ENCODE assay signal across 18 cellular contexts in the genomic region with DNA sequence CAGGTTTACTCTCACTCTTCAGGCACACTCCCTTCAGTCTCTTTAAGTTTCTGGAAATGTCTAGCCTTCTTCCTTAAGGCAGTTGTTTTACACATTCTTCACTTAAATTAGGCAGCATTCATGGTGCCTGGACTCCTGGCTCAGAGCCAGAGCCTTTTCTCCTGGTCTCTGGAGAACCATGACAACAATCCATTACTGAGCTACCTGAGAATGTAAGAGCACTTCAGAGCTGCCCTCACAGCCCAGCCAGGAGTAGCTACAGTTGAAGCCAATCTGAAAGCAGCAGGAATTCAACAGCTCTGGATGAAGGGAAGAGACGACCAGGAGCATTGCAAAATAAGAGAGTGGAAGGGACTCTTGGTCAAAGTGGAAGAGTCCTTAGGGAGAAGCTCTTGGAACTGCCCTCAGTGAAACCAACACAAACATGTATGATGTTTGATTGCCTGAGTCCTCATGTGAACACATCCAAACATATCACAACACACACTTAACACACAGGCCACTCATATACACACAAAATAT.
DNase-seq lines count a peak whose midpoint lies in the region; ATAC-seq and TF ChIP-seq lines count a peak whose summit lies in the region.
"Had no signal": no experiment of that assay in that cellular context is flagged by ENCODE, and none has a peak within 500 bp of the region (broad histone marks: within the 10 kb centered on the region; RNA-seq: fewer than 3 reads in every experiment).

No MANE protein-coding gene starts in this region.

- H3K4me1 ChIP-seq in esophagus squamous epithelium (no peaks in the 10 kb centered on the region), neuronal stem cell (ENCODE audit: control insufficient read depth in 2 of 2, insufficient read depth in 1 of 2, low read depth in 1 of 2, low read length in 2 of 2) (no peaks in the 10 kb centered on the region)
- H3K4me1 ChIP-seq: tibial artery had no signal

- H3K27ac ChIP-seq in esophagus squamous epithelium, result no peak overlapping the region
- no peak overlapping the region for H3K27ac ChIP-seq in neuronal stem cell (replicated peaks; ENCODE audit: low read length)
- H3K27ac ChIP-seq: ovary, tibial artery had no signal

- H3K23ac ChIP-seq in neuronal stem cell (ENCODE audit: low read depth, low read length, poor library complexity), result no peak overlapping the region

- DNase-seq in DMS79 (lab: John Stamatoyannopoulos, UW) (peak; percentile 95), NCI-H1436 (lab: John Stamatoyannopoulos, UW) (peak; percentile 53), NCI-H345 treated with DMSO at 0.1 percent for 48 hours (lab: John Stamatoyannopoulos, UW; ENCODE audit: unreplicated experiment) (peak; percentile 93), left kidney (ENCODE audit: low read depth, low spot score) (peak; percentile 40), esophagus squamous epithelium (lab: John Stamatoyannopoulos, UW) (no peak), neuronal stem cell (ENCODE audit: low spot score) (no peak)
- DNase-seq in stimulated activated naive CD4-positive, alpha-beta T cell (lab: John Stamatoyannopoulos, UW), result no peak
- DNase-seq: activated CD4-positive, CD25-positive, alpha-beta regulatory T cell; activated CD8-positive, alpha-beta T cell treated with anti-CD3 and anti-CD28 coated beads for 36 hours; activated naive CD4-positive, alpha-beta T cell treated with anti-CD3 and anti-CD28 coated beads, Interleukin-2, amount 10 ng/mL, durations not matched to agents 7 days and 5 days; activated T-cell treated with anti-CD3 and anti-CD28 coated beads, Interleukin-2, amount 50 U/mL, for 4 hours; effector memory CD4-positive, alpha-beta T cell; NCI-H524; ovary; tibial artery had no signal

- no peak overlapping the region for H2BK120ac ChIP-seq in neuronal stem cell (ENCODE audit: low read depth, low read length)

- no peak overlapping the region for H3K14ac ChIP-seq in neuronal stem cell (ENCODE audit: low read length)

- intact Hi-C loops in esophagus squamous epithelium (cut with DNase I), result no loop called here

- H3K4me3 ChIP-seq in esophagus squamous epithelium, result no peak overlapping the region
- H3K4me3 ChIP-seq in neuronal stem cell (ENCODE audit: low read length in 2 of 2), result no peak overlapping the region
- H3K4me3 ChIP-seq: ovary, tibial artery had no signal

- no peaks in the 10 kb centered on the region for H3K79me1 ChIP-seq in neuronal stem cell (ENCODE audit: low read depth, low read length)

- H3K9ac ChIP-seq in neuronal stem cell (ENCODE audit: low read depth, low read length, poor library complexity), result no peak overlapping the region

- H3K27me3 ChIP-seq in esophagus squamous epithelium (no peaks in the 10 kb centered on the region), neuronal stem cell (ENCODE audit: control insufficient read depth in 3 of 3, insufficient read depth in 3 of 3, low read depth in 1 of 3, low read length in 3 of 3) (no peaks in the 10 kb centered on the region)
- H3K27me3 ChIP-seq: ovary, tibial artery had no signal

- no peak overlapping the region for H2BK5ac ChIP-seq in neuronal stem cell (ENCODE audit: low read length)

- no peak overlapping the region for H2BK15ac ChIP-seq in neuronal stem cell (ENCODE audit: low read length)

- 36 to 43% methylated on average over 1 of the region's 1 CpG for WGBS in esophagus squamous epithelium, 2 donors
- WGBS in neuronal stem cell (ENCODE audit: extremely low coverage in 2 of 2, insufficient read length in 2 of 2, insufficient replicate concordance in 1 of 2), 2 donors, result no CpG with 5 or more reads among the region's 1 CpG

- no peaks in the 10 kb centered on the region for H3K9me3 ChIP-seq in esophagus squamous epithelium
- H3K9me3 ChIP-seq in neuronal stem cell (replicated peaks in 1 of 2; ENCODE audit: control insufficient read depth in 2 of 2, insufficient read depth in 1 of 2, low read depth in 1 of 2, low read length in 2 of 2), result no peaks in the 10 kb centered on the region
- H3K9me3 ChIP-seq: ovary, tibial artery had no signal

- TF ChIP-seq CTCF in esophagus squamous epithelium (IDR thresholded peaks at IDR 0.05), result no peak

- no peak for ATAC-seq in GM19328 (IDR thresholded peaks at IDR 0.05; ENCODE audit: unreplicated experiment)
- ATAC-seq: activated CD8-positive, alpha-beta T cell treated with anti-CD3 and anti-CD28 coated beads for 36 hours; activated T-cell treated with anti-CD3 and anti-CD28 coated beads, Interleukin-2, amount 50 U/mL, for 4 hours; sciatic nerve; stimulated activated memory B cell treated with anti-CD40 and anti-IgM and Interleukin-4, amounts not matched to agents 10 μg/mL and 1 μg/mL and 100 μg/mL, for 72 hours had no signal

- H3K4ac ChIP-seq in neuronal stem cell (ENCODE audit: low read length), result no peak overlapping the region

- no peak overlapping the region for H2AK5ac ChIP-seq in neuronal stem cell (ENCODE audit: low read depth, low read length)

- no peak overlapping the region for H4K8ac ChIP-seq in neuronal stem cell (ENCODE audit: low read depth, low read length)

- H2AFZ ChIP-seq in neuronal stem cell (ENCODE audit: low read length), result no peak overlapping the region

- H3K18ac ChIP-seq in neuronal stem cell (ENCODE audit: low read length), result no peak overlapping the region

- H3K36me3 ChIP-seq in esophagus squamous epithelium, result no peaks in the 10 kb centered on the region
- H3K36me3 ChIP-seq in neuronal stem cell (replicated peaks in 1 of 2; ENCODE audit: control insufficient read depth in 2 of 2, insufficient read depth in 2 of 2, low read length in 2 of 2), result no peaks in the 10 kb centered on the region
- H3K36me3 ChIP-seq: ovary, tibial artery had no signal

- H2BK12ac ChIP-seq in neuronal stem cell (ENCODE audit: low read length), result no peak overlapping the region

- TF ChIP-seq POLR2A in esophagus squamous epithelium (IDR thresholded peaks at IDR 0.05), result no peak

- H3K4me2 ChIP-seq in neuronal stem cell (ENCODE audit: insufficient read depth, low read length, poor library complexity, severe bottlenecking), result no peak overlapping the region

- H4K91ac ChIP-seq in neuronal stem cell (ENCODE audit: low read depth, low read length, poor library complexity), result no peak overlapping the region

Comparison
In these comparisons a context has a peak if more than half of its experiments do, and no peak if none do; other contexts are left out.
1. DNase-seq: peak in DMS79 (single experiment), NCI-H1436 (single experiment), NCI-H345 treated with DMSO at 0.1 percent for 48 hours (single experiment) and left kidney (single experiment); none in esophagus squamous epithelium (single experiment), neuronal stem cell (single experiment) and stimulated activated naive CD4-positive, alpha-beta T cell (0 of 6).